Comparison of ENCODE assay signal across 8 cellular contexts in genomic region chr6:7155871-7156579, GRCh38. TPM values are rescaled to one million over a fixed set of nuclear protein-coding genes. Genes with fewer than 3 reads are reported as not detected.
DNase-seq lines count a peak whose midpoint lies in the region; ATAC-seq and TF ChIP-seq lines count a peak whose summit lies in the region.

No MANE protein-coding gene starts in this region.

- TF ChIP-seq CTCF in progenitor cell of endocrine pancreas (IDR thresholded peaks at IDR 0.05; ENCODE audit: unreplicated experiment) (no peak), Peyer's patch (IDR thresholded peaks at IDR 0.05) (no peak), lower leg skin (IDR thresholded peaks at IDR 0.05) (no peak)

- intact Hi-C loops in lower leg skin (cut with DNase I; ENCODE audit: low total_unique reads): no loop called here

- ATAC-seq in HG02840 (IDR thresholded peaks at IDR 0.05; ENCODE audit: low FRiP score, unreplicated experiment): peak; percentile 41
- ATAC-seq in activated T-helper 17 cell treated with anti-CD3 and anti-CD28 coated beads, Interleukin-2, amount 50 U/mL, for 72 hours (replicated peaks): peak; percentile 30

- TF ChIP-seq POLR2A in GM18951 (IDR thresholded peaks at IDR 0.05; ENCODE audit: extremely low read depth, insufficient read depth, insufficient read length) (peak; percentile 32), Peyer's patch (IDR thresholded peaks at IDR 0.05) (no peak), lower leg skin (IDR thresholded peaks at IDR 0.05) (no peak)

- DNase-seq in progenitor cell of endocrine pancreas (ENCODE audit: low spot score, unreplicated experiment) (no peak), Peyer's patch (no peak), lower leg skin (ENCODE audit: low spot score in 2 of 2) (no peak), kidney tubule cell (ENCODE audit: low spot score) (no peak)
- no peak for DNase-seq in stimulated activated CD4-positive, alpha-beta T cell treated with anti-CD3 and anti-CD28 coated beads, Interleukin-4, amount 100 ng/mL, for 1 hour

- peak overlapping the region in 2 of 4 donors; percentile 15 to 61 for H3K27ac ChIP-seq in Peyer's patch

- H3K27me3 ChIP-seq in Peyer's patch: no peaks in the 10 kb centered on the region

- in situ Hi-C loops in GM18951 (cut with MboI; ENCODE audit: low sequenced_read_pairs, unreplicated experiment): no loop called here

- peaks cover 59% of the 10 kb centered on the region for H3K4me1 Mint-ChIP-seq in activated T-helper 17 cell treated with anti-CD3 and anti-CD28 coated beads, Interleukin-2, amount 50 U/mL, for 72 hours
- peaks cover 63% of the 10 kb centered on the region for H3K4me1 Mint-ChIP-seq in progenitor cell of endocrine pancreas (ENCODE audit: low read depth)

- H3K36me3 Mint-ChIP-seq in activated T-helper 17 cell treated with anti-CD3 and anti-CD28 coated beads, Interleukin-2, amount 50 U/mL, for 72 hours (ENCODE audit: low read depth): peaks cover 8% of the 10 kb centered on the region
- peaks cover 1% of the 10 kb centered on the region for H3K36me3 Mint-ChIP-seq in progenitor cell of endocrine pancreas (ENCODE audit: insufficient read depth)

- no peaks in the 10 kb centered on the region for H3K27me3 Mint-ChIP-seq in activated T-helper 17 cell treated with anti-CD3 and anti-CD28 coated beads, Interleukin-2, amount 50 U/mL, for 72 hours
- no peaks in the 10 kb centered on the region for H3K27me3 Mint-ChIP-seq in progenitor cell of endocrine pancreas

- H3K9me3 Mint-ChIP-seq in activated T-helper 17 cell treated with anti-CD3 and anti-CD28 coated beads, Interleukin-2, amount 50 U/mL, for 72 hours: no peaks in the 10 kb centered on the region
- H3K9me3 Mint-ChIP-seq in progenitor cell of endocrine pancreas (ENCODE audit: low read depth): no peaks in the 10 kb centered on the region

- H3K4me3 ChIP-seq in Peyer's patch (no peak overlapping the region), lower leg skin (ENCODE audit: low read depth, poor library complexity, severe bottlenecking) (no peak overlapping the region)

- H3K4me3 Mint-ChIP-seq in activated T-helper 17 cell treated with anti-CD3 and anti-CD28 coated beads, Interleukin-2, amount 50 U/mL, for 72 hours: peak overlapping the region; percentile 30
- H3K4me3 Mint-ChIP-seq in progenitor cell of endocrine pancreas (ENCODE audit: low read depth): no peak overlapping the region

- H3K36me3 ChIP-seq in Peyer's patch: no peaks in the 10 kb centered on the region

- no peaks in the 10 kb centered on the region for H3K9me3 ChIP-seq in Peyer's patch

- H3K4me1 ChIP-seq in Peyer's patch: peaks cover 0 to 57% (median 5%) of the 10 kb centered on the region in 4 donors

- WGBS in lower leg skin, 2 donors: 54 to 57% methylated on average over 7 of the region's 7 CpGs

- peak overlapping the region; percentile 66 for H3K27ac Mint-ChIP-seq in activated T-helper 17 cell treated with anti-CD3 and anti-CD28 coated beads, Interleukin-2, amount 50 U/mL, for 72 hours
- peak overlapping the region; percentile 72 for H3K27ac Mint-ChIP-seq in progenitor cell of endocrine pancreas

RNA-seq across cellular contexts. Expression of gene RREB1, which starts 48.3 kb away (rescaled TPM):
- total RNA-seq in activated T-helper 17 cell treated with anti-CD3 and anti-CD28 coated beads, Interleukin-2, amount 50 U/mL, for 72 hours: 10 to 100 TPM; 14.8 to 21.9 TPM
- 67.2 and 71.7 TPM in 2 replicates for total RNA-seq in progenitor cell of endocrine pancreas
- 100 to 1,000 TPM in 3 of 4 donors, 10 to 100 TPM in 1; 65.0 to 118 (median 113) TPM for total RNA-seq in Peyer's patch
- total RNA-seq in lower leg skin: 10 to 100 TPM; 40.8 to 68.6 (median 54.4) TPM
